ENCODE assay signal across 1 cellular context in the genomic region with DNA sequence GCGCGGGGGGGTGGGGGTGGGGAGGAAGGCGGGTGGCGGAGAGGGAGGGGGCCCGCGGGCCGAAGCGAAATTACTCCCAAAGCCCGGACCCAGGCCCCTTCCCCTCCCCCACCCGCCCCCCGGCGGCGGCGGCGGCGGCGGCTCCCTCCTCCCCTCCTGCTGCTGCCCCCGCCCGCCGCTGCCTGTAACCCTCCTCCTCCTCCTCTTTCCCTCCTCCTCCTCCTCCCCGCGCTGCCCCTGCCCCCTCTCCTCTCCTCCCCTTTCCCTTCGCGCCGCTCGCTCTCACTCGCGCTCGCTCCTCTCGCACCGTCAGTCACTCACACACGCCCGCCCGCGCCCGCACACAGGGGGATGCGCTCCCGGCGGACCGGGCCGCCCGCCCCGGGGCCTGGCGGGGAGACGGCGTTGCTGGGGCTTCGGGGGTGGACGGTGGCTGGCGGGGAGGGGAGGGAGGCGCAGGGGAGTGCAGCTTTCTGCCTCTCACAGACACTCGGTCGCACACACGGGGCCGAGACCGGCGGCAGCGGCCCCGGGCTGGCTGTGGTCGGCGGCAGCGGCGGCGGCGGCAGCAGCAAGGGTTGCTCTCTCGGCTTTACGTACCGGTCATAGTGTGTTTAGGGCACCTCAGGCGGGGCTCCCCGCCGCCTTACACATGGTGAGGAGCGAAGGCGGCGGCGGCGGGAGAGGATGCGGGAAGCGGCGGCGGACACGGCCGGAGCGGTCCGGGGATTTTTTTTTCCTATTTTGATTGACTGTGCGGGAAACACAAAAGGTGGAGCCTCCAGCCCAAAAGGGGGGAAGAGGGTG.
TF ChIP-seq lines count a peak whose summit lies in the region.

No MANE protein-coding gene starts in this region.

TF ChIP-seq in HepG2, 621 proteins besides CTCF, POLR2A, EP300 and RAD21 (continued from another document):
- TF ChIP-seq STAT5B (CRISPR knock-in tag; IDR thresholded peaks at IDR 0.05) (0 out of 2 replicates have a peak, but pooled peaks have one; percentile 13), ZNF879 (CRISPR knock-in tag; IDR thresholded peaks at IDR 0.05) (0 out of 2 replicates have a peak, but pooled peaks have one; percentile 30), ZFP1 (CRISPR knock-in tag; IDR thresholded peaks at IDR 0.05) (0 out of 2 replicates have a peak, but pooled peaks have one; percentile 1), ZNF558 (CRISPR knock-in tag; IDR thresholded peaks at IDR 0.05; ENCODE audit: borderline replicate concordance) (no peak), POLR2AphosphoS5 (IDR thresholded peaks at IDR 0.05; ENCODE audit: low read depth, low read length) (peak; percentile 88), ZNF609 (CRISPR knock-in tag; IDR thresholded peaks at IDR 0.05; ENCODE audit: borderline replicate concordance) (0 out of 2 replicates have a peak, but pooled peaks have one; percentile 11), ZNF883 (CRISPR knock-in tag; IDR thresholded peaks at IDR 0.05; ENCODE audit: not compliant biosample characterization) (peak; percentile 84), ZNF550 (CRISPR knock-in tag; IDR thresholded peaks at IDR 0.05; ENCODE audit: borderline replicate concordance) (0 out of 2 replicates have a peak, but pooled peaks have one; percentile 33), TSC22D2 (CRISPR knock-in tag; IDR thresholded peaks at IDR 0.05; ENCODE audit: borderline replicate concordance) (no peak)
